Comparison of ENCODE assay signal across 13 cellular contexts in genomic region chr2:66441651-66442365, GRCh38. TPM values are rescaled to one million over a fixed set of nuclear protein-coding genes. Genes with fewer than 3 reads are reported as not detected.
DNase-seq lines count a peak whose midpoint lies in the region; ATAC-seq, FAIRE-seq and TF ChIP-seq lines count a peak whose summit lies in the region.
"Had no signal": no experiment of that assay in that cellular context is flagged by ENCODE, and none has a peak within 500 bp of the region (broad histone marks: within the 10 kb centered on the region; RNA-seq: fewer than 3 reads in every experiment).

No MANE protein-coding gene starts in this region.

- H3K36me3 ChIP-seq in ovary = no peaks in the 10 kb centered on the region

- peak overlapping the region; percentile 89 to 93 for H3K27ac ChIP-seq in ovary

- H3K4me3 ChIP-seq in fibroblast of the aortic adventitia (ENCODE audit: low read depth, low read length) = peak overlapping the region; percentile 93
- H3K4me3 ChIP-seq in ovary = peak overlapping the region; percentile 80

- WGBS in ovary, 3 donors = 20 to 57% (median 46%) methylated on average over 4 of the region's 4 CpGs

- peak overlapping the region; percentile 13 for H3K4me3 Mint-ChIP-seq in natural killer cell
- no peak overlapping the region for H3K4me3 Mint-ChIP-seq in natural killer cell treated with Interleukin-12 subunit alpha and Interleukin-12 subunit beta and Interleukin-15 and Interleukin-18, amount 100 ng/mL, for 72 hours
- H3K4me3 Mint-ChIP-seq in stimulated activated memory B cell treated with anti-CD40 and anti-IgM and Interleukin-4, amounts not matched to agents 10 μg/mL and 1 μg/mL and 100 μg/mL, for 72 hours = no peak overlapping the region

- no peak for TF ChIP-seq EP300 in ovary (IDR thresholded peaks at IDR 0.05)

- no peaks in the 10 kb centered on the region for H3K9me3 ChIP-seq in ovary

- intact Hi-C loops in natural killer cell (cut with micrococcal nuclease) = no loop called here
- intact Hi-C loops in ovary (cut with DNase I) = loop anchor here in 2 of 4 donors (5.0 to 10.0 kb wide), 4 partner anchors 53 to 255 kb away; no protein-coding TSS in a partner anchor

- DNase-seq in natural killer cell (no peak), fibroblast of the aortic adventitia (ENCODE audit: low read depth) (peak; percentile 61), ovary (no peak), amniotic stem cell (lab: John Stamatoyannopoulos, UW) (no peak), D721Med (ENCODE audit: insufficient read length, low spot score) (no peak)
- no peak for DNase-seq in natural killer cell treated with Interleukin-12 subunit alpha and Interleukin-12 subunit beta and Interleukin-15 and Interleukin-18, amount 100 ng/mL, for 72 hours (ENCODE audit: low spot score)
- no peak for DNase-seq in stimulated activated CD4-positive, alpha-beta T cell treated with anti-CD3 and anti-CD28 coated beads, Interleukin-4, amount 100 ng/mL, for 4 hours
- DNase-seq: activated CD4-positive, alpha-beta T cell treated with anti-CD3 and anti-CD28 coated beads, Interleukin-2, amount 50 U/mL, for 1 hour; activated effector memory CD4-positive, alpha-beta T cell treated with Interleukin-2 at 50 U/mL for 16 hours; cortex of kidney; hippocampal formation; NCI-H2029 treated with DMSO at 0.1 percent for 48 hours had no signal

- H3K27me3 ChIP-seq in ovary = no peaks in the 10 kb centered on the region

- ATAC-seq in natural killer cell = no peak
- ATAC-seq in natural killer cell treated with Interleukin-12 subunit alpha and Interleukin-12 subunit beta and Interleukin-15 and Interleukin-18, amount 100 ng/mL, for 72 hours = no peak
- no peak for ATAC-seq in stimulated activated memory B cell treated with anti-CD40 and anti-IgM and Interleukin-4, amounts not matched to agents 10 μg/mL and 1 μg/mL and 100 μg/mL, for 72 hours

- TF ChIP-seq CTCF in natural killer cell (IDR thresholded peaks at IDR 0.05) (no peak), fibroblast of the aortic adventitia (IDR thresholded peaks at IDR 0.05; ENCODE audit: insufficient read depth, low read length) (no peak), ovary (IDR thresholded peaks at IDR 0.05) (no peak), D721Med (IDR thresholded peaks at IDR 0.05; ENCODE audit: insufficient read depth, missing control alignments) (no peak)

- no peak for FAIRE-seq in D721Med (lab: Jason Lieb, UNC)

- no peak overlapping the region for H3K27ac Mint-ChIP-seq in natural killer cell
- H3K27ac Mint-ChIP-seq in natural killer cell treated with Interleukin-12 subunit alpha and Interleukin-12 subunit beta and Interleukin-15 and Interleukin-18, amount 100 ng/mL, for 72 hours = no peak overlapping the region
- H3K27ac Mint-ChIP-seq in stimulated activated memory B cell treated with anti-CD40 and anti-IgM and Interleukin-4, amounts not matched to agents 10 μg/mL and 1 μg/mL and 100 μg/mL, for 72 hours = no peak overlapping the region

- no peaks in the 10 kb centered on the region for H3K36me3 Mint-ChIP-seq in natural killer cell
- H3K36me3 Mint-ChIP-seq in natural killer cell treated with Interleukin-12 subunit alpha and Interleukin-12 subunit beta and Interleukin-15 and Interleukin-18, amount 100 ng/mL, for 72 hours = no peaks in the 10 kb centered on the region
- H3K36me3 Mint-ChIP-seq in stimulated activated memory B cell treated with anti-CD40 and anti-IgM and Interleukin-4, amounts not matched to agents 10 μg/mL and 1 μg/mL and 100 μg/mL, for 72 hours = no peaks in the 10 kb centered on the region

- TF ChIP-seq POLR2A in ovary (IDR thresholded peaks at IDR 0.05) = no peak

- no peaks in the 10 kb centered on the region for H3K9me3 Mint-ChIP-seq in natural killer cell
- no peaks in the 10 kb centered on the region for H3K9me3 Mint-ChIP-seq in natural killer cell treated with Interleukin-12 subunit alpha and Interleukin-12 subunit beta and Interleukin-15 and Interleukin-18, amount 100 ng/mL, for 72 hours
- no peaks in the 10 kb centered on the region for H3K9me3 Mint-ChIP-seq in stimulated activated memory B cell treated with anti-CD40 and anti-IgM and Interleukin-4, amounts not matched to agents 10 μg/mL and 1 μg/mL and 100 μg/mL, for 72 hours

- peaks cover 49 to 60% of the 10 kb centered on the region in 2 donors for H3K27me3 Mint-ChIP-seq in natural killer cell (ENCODE audit: low read depth in 2 of 2)
- H3K27me3 Mint-ChIP-seq in natural killer cell treated with Interleukin-12 subunit alpha and Interleukin-12 subunit beta and Interleukin-15 and Interleukin-18, amount 100 ng/mL, for 72 hours = peaks cover 32 to 38% of the 10 kb centered on the region in 2 donors
- peaks cover 78% of the 10 kb centered on the region for H3K27me3 Mint-ChIP-seq in stimulated activated memory B cell treated with anti-CD40 and anti-IgM and Interleukin-4, amounts not matched to agents 10 μg/mL and 1 μg/mL and 100 μg/mL, for 72 hours

- H3K4me1 ChIP-seq in ovary (ENCODE audit: insufficient read depth) = peaks cover 2% of the 10 kb centered on the region

- peaks cover 5 to 12% of the 10 kb centered on the region in 2 donors for H3K4me1 Mint-ChIP-seq in natural killer cell
- peaks cover 0 to 3% of the 10 kb centered on the region in 2 donors for H3K4me1 Mint-ChIP-seq in natural killer cell treated with Interleukin-12 subunit alpha and Interleukin-12 subunit beta and Interleukin-15 and Interleukin-18, amount 100 ng/mL, for 72 hours (ENCODE audit: low read depth in 2 of 2)
- H3K4me1 Mint-ChIP-seq in stimulated activated memory B cell treated with anti-CD40 and anti-IgM and Interleukin-4, amounts not matched to agents 10 μg/mL and 1 μg/mL and 100 μg/mL, for 72 hours = peaks cover 16% of the 10 kb centered on the region

RNA-seq across cellular contexts. Expression of gene MEIS1, which starts 6.9 kb away (rescaled TPM):
- total RNA-seq in natural killer cell = 1 to 10 TPM; 2.0 to 5.4 (median 3.6) TPM
- total RNA-seq in natural killer cell treated with Interleukin-12 subunit alpha and Interleukin-12 subunit beta and Interleukin-15 and Interleukin-18, amount 100 ng/mL, for 72 hours = 1 to 10 TPM in 1 of 2 donors, under 1 TPM in 1; 0.53 to 3.6 TPM
- 65.0 and 78.2 TPM in 2 replicates for total RNA-seq in fibroblast of the aortic adventitia (ENCODE audit: low replicate concordance)
- total RNA-seq in ovary = 100 to 1,000 TPM in 2 of 7 donors, 10 to 100 TPM in 5; 33.9 to 163 (median 92.3) TPM
- polyA plus RNA-seq in ovary = 10 to 100 TPM; 19.4 to 50.2 TPM

Comparison
In these comparisons a context has a peak if more than half of its experiments do, and no peak if none do; other contexts are left out.
1. RNA of gene MEIS1, which starts 6.9 kb away (total RNA-seq): 33.9 to 163 TPM in ovary and 65.0 to 78.2 TPM in fibroblast of the aortic adventitia; 2.0 to 5.4 TPM in natural killer cell and 0.53 to 3.6 TPM in natural killer cell treated with Interleukin-12 subunit alpha and Interleukin-12 subunit beta and Interleukin-15 and Interleukin-18, amount 100 ng/mL, for 72 hours; every median in the first group is over 4 times any median in the second.